9 cellular contexts compared by ENCODE assay signal in genomic region chr10:132394936-132395703, GRCh38. TPM values are rescaled to one million over a fixed set of nuclear protein-coding genes. Genes with fewer than 3 reads are reported as not detected.
DNase-seq lines count a peak whose midpoint lies in the region; ATAC-seq and TF ChIP-seq lines count a peak whose summit lies in the region.
"Had no signal": no experiment of that assay in that cellular context is flagged by ENCODE, and none has a peak within 500 bp of the region (broad histone marks: within the 10 kb centered on the region; RNA-seq: fewer than 3 reads in every experiment).

No MANE protein-coding gene starts in this region.

- H2BK5ac ChIP-seq in mesenchymal stem cell (ENCODE audit: low read depth, low read length, poor library complexity, severe bottlenecking): no peak overlapping the region

- peak overlapping the region; percentile 98 for H2BK120ac ChIP-seq in mesenchymal stem cell (ENCODE audit: low read depth, low read length)

- H3K27ac ChIP-seq in PC-9 (no peak overlapping the region), mesenchymal stem cell (ENCODE audit: low read length, poor library complexity, severe bottlenecking) (no peak overlapping the region), stomach smooth muscle (ENCODE audit: low read length) (peak overlapping the region; percentile 67)

- H3K79me2 ChIP-seq in PC-9 (ENCODE audit: low read depth): peaks cover 24% of the 10 kb centered on the region

- H4K20me1 ChIP-seq in PC-9 (ENCODE audit: insufficient read depth): no peaks in the 10 kb centered on the region

- CTCF ChIA-PET in PC-9 (lab: Charles Lee): no interaction called here

- H2AFZ ChIP-seq in PC-9 (no peak overlapping the region), mesenchymal stem cell (ENCODE audit: low read depth, low read length) (no peak overlapping the region)

- H3K36me3 Mint-ChIP-seq in central memory CD8-positive, alpha-beta T cell (ENCODE audit: insufficient read depth): peaks cover 12% of the 10 kb centered on the region

- H3K18ac ChIP-seq in mesenchymal stem cell (ENCODE audit: low read depth in 1 of 2, low read length in 2 of 2): peak overlapping the region; percentile 67 to 78

- WGBS in mesenchymal stem cell: 97% methylated on average over 10 of the region's 12 CpGs

- peaks cover 12% of the 10 kb centered on the region for H3K4me1 Mint-ChIP-seq in central memory CD8-positive, alpha-beta T cell

- DNase-seq in PC-9: no peak
- DNase-seq in central memory CD8-positive, alpha-beta T cell (ENCODE audit: low spot score in 2 of 2): no peak
- DNase-seq in mesenchymal stem cell: no peak
- DNase-seq in KBM-7: no peak
- DNase-seq in NCI-H82 (lab: John Stamatoyannopoulos, UW): no peak
- no peak for DNase-seq in KG1 (lab: John Stamatoyannopoulos, UW)
- DNase-seq: NCI-H2081 treated with DMSO at 0.1 percent for 48 hours had no signal

- ATAC-seq in central memory CD8-positive, alpha-beta T cell (replicated peaks; ENCODE audit: extremely low read depth, poor library complexity, severe bottlenecking): no peak
- no peak for ATAC-seq in HG03045 (IDR thresholded peaks at IDR 0.05; ENCODE audit: unreplicated experiment)

- H3K4me3 ChIP-seq in PC-9: no peak overlapping the region; the same call in 1 of the 2 replicates
- no peak overlapping the region for H3K4me3 ChIP-seq in mesenchymal stem cell (ENCODE audit: insufficient read depth in 1 of 2, low read depth in 1 of 2, low read length in 2 of 2)
- no peak overlapping the region for H3K4me3 ChIP-seq in stomach smooth muscle (ENCODE audit: low read length in 2 of 2)

- H4K8ac ChIP-seq in mesenchymal stem cell (ENCODE audit: low read length): peak overlapping the region; percentile 62

- peak overlapping the region; percentile 75 to 76 for H3K4ac ChIP-seq in mesenchymal stem cell (ENCODE audit: low read depth in 1 of 2, low read length in 2 of 2)

- peaks cover 13% of the 10 kb centered on the region for H3K79me1 ChIP-seq in mesenchymal stem cell (replicated peaks; ENCODE audit: low read length, poor library complexity, severe bottlenecking)

- TF ChIP-seq CTCF in PC-9 (conservative IDR thresholded peaks at IDR 0.05): no peak

- H3K9me2 ChIP-seq in PC-9 (ENCODE audit: insufficient read depth): no peaks in the 10 kb centered on the region

- no TSS peak for BruUV-seq in PC-9 (replicated peaks; lab: Mats Ljungman, UMichigan)

- intact Hi-C loops in PC-9 (cut with micrococcal nuclease; ENCODE audit: unreplicated experiment): no loop called here

- no peaks in the 10 kb centered on the region for H3K27me3 Mint-ChIP-seq in central memory CD8-positive, alpha-beta T cell

- POLR2A ChIA-PET in PC-9 (lab: Charles Lee; ENCODE audit: unreplicated experiment): no interaction called here

- no peaks in the 10 kb centered on the region for H3K36me3 ChIP-seq in PC-9 (ENCODE audit: low read depth)
- H3K36me3 ChIP-seq in mesenchymal stem cell (ENCODE audit: control insufficient read depth in 1 of 2, insufficient read depth in 2 of 2, low read depth in 1 of 2, low read length in 2 of 2): peaks cover 0 to 17% of the 10 kb centered on the region in 2 experiments
- no peaks in the 10 kb centered on the region for H3K36me3 ChIP-seq in stomach smooth muscle (ENCODE audit: control insufficient read depth in 2 of 2, insufficient read depth in 2 of 2, low read length in 2 of 2)

- no peak overlapping the region for H3K14ac ChIP-seq in mesenchymal stem cell (ENCODE audit: low read length in 2 of 2)

- H3K27ac Mint-ChIP-seq in central memory CD8-positive, alpha-beta T cell (ENCODE audit: low read depth): peak overlapping the region; percentile 49

- no peaks in the 10 kb centered on the region for H3K27me3 ChIP-seq in PC-9 (ENCODE audit: insufficient read depth, low read depth)
- peaks cover 0 to 10% of the 10 kb centered on the region in 2 experiments for H3K27me3 ChIP-seq in mesenchymal stem cell (ENCODE audit: control insufficient read depth in 1 of 2, insufficient read depth in 1 of 2, low read length in 2 of 2)
- no peaks in the 10 kb centered on the region for H3K27me3 ChIP-seq in stomach smooth muscle (ENCODE audit: control insufficient read depth in 1 of 2, insufficient read depth in 2 of 2, low read length in 2 of 2)

- peak overlapping the region; percentile 25 for H3K4me3 Mint-ChIP-seq in central memory CD8-positive, alpha-beta T cell

- H2AK5ac ChIP-seq in mesenchymal stem cell (ENCODE audit: low read length, severe bottlenecking): no peak overlapping the region

- H3K4me2 ChIP-seq in PC-9: peak overlapping the region; percentile 68
- H3K4me2 ChIP-seq in mesenchymal stem cell (ENCODE audit: low read length, poor library complexity, severe bottlenecking): no peak overlapping the region

- peak overlapping the region in 1 of 2 experiments; percentile 65 for H3K23ac ChIP-seq in mesenchymal stem cell (ENCODE audit: low read length in 2 of 2)

- H3K9me3 ChIP-seq in PC-9 (ENCODE audit: insufficient read depth, low read depth): no peaks in the 10 kb centered on the region
- no peaks in the 10 kb centered on the region for H3K9me3 ChIP-seq in mesenchymal stem cell (ENCODE audit: control insufficient read depth, low read length)
- H3K9me3 ChIP-seq in stomach smooth muscle (ENCODE audit: control insufficient read depth in 2 of 2, low read length in 2 of 2): no peaks in the 10 kb centered on the region

- H3K4me1 ChIP-seq in PC-9 (replicated peaks; ENCODE audit: insufficient read depth) (peaks cover 37% of the 10 kb centered on the region), mesenchymal stem cell (ENCODE audit: control insufficient read depth, insufficient read depth, low read depth, low read length) (peaks cover 44% of the 10 kb centered on the region), stomach smooth muscle (ENCODE audit: control insufficient read depth, insufficient read depth, low read length) (peaks cover 35% of the 10 kb centered on the region)

- no peaks in the 10 kb centered on the region; the same call in 1 of the 2 replicates for H3F3A ChIP-seq in PC-9 (ENCODE audit: insufficient read depth, low read depth)

- in situ Hi-C loops in KBM-7 (cut with MboI; ENCODE audit: low pct_unique_long_range_greater_than_20kb, low sequenced_read_pairs): no loop called here

- H3K9ac ChIP-seq in mesenchymal stem cell (ENCODE audit: low read length) (peak overlapping the region; percentile 66), stomach smooth muscle (ENCODE audit: low read length in 2 of 2) (peak overlapping the region in 1 of 2 donors; percentile 59)

- H4K91ac ChIP-seq in mesenchymal stem cell (ENCODE audit: low read length): peak overlapping the region; percentile 70

- peaks cover 8% of the 10 kb centered on the region for H3K9me3 Mint-ChIP-seq in central memory CD8-positive, alpha-beta T cell

- H2BK15ac ChIP-seq in mesenchymal stem cell (ENCODE audit: low read depth, poor library complexity, severe bottlenecking): peak overlapping the region; percentile 78

- H2BK12ac ChIP-seq in mesenchymal stem cell (ENCODE audit: low read length in 2 of 2): peak overlapping the region; percentile 49 to 68

RNA-seq across cellular contexts. Expression of gene PWWP2B, which starts 1.9 kb away (rescaled TPM):
- 16.9 and 20.6 TPM in 2 replicates for total RNA-seq in PC-9 (2021)
- polyA plus RNA-seq in mesenchymal stem cell (2013, experiment 1 of 2): 9.8 TPM
- polyA plus RNA-seq in mesenchymal stem cell (2013, experiment 2 of 2): 9.5 TPM
